19 cellular contexts compared by ENCODE assay signal in genomic region chr18:62064361-62064760, GRCh38.
DNase-seq lines count a peak whose midpoint lies in the region; ATAC-seq and TF ChIP-seq lines count a peak whose summit lies in the region.
"Had no signal": no experiment of that assay in that cellular context is flagged by ENCODE, and none has a peak within 500 bp of the region (broad histone marks: within the 10 kb centered on the region; RNA-seq: fewer than 3 reads in every experiment).

No MANE protein-coding gene starts in this region.

- no peak overlapping the region for H2BK15ac ChIP-seq in IMR-90 (ENCODE audit: low read depth, low read length)

- H3K36me3 ChIP-seq in IMR-90 (ENCODE audit: control insufficient read depth, insufficient read depth, low read length) (no peaks in the 10 kb centered on the region), hepatocyte (replicated peaks; ENCODE audit: insufficient read depth, low read depth) (no peaks in the 10 kb centered on the region), parathyroid adenoma (ENCODE audit: control insufficient read depth, insufficient read depth, low read length) (no peaks in the 10 kb centered on the region), gastroesophageal sphincter (peaks cover 0 to 33% of the 10 kb centered on the region in 2 donors)

- no peak overlapping the region for H4K5ac ChIP-seq in IMR-90 (ENCODE audit: low read depth, low read length)

- no peak overlapping the region for H4K8ac ChIP-seq in IMR-90 (ENCODE audit: low read depth in 2 of 2, low read length in 2 of 2)

- H3K56ac ChIP-seq in IMR-90 (ENCODE audit: extremely low read depth, insufficient read depth, low read length): no peak overlapping the region

- no peaks in the 10 kb centered on the region for H3K9me2 ChIP-seq in hepatocyte (replicated peaks; ENCODE audit: insufficient read depth)

- H2AK5ac ChIP-seq in IMR-90 (ENCODE audit: low read depth, low read length): no peak overlapping the region

- H3K27me3 ChIP-seq in IMR-90 (ENCODE audit: control insufficient read depth, insufficient read depth, low read length): no peaks in the 10 kb centered on the region
- no peaks in the 10 kb centered on the region for H3K27me3 ChIP-seq in hepatocyte
- H3K27me3 ChIP-seq in parathyroid adenoma (ENCODE audit: control insufficient read depth, insufficient read depth, low read length): no peaks in the 10 kb centered on the region
- H3K27me3 ChIP-seq in gastroesophageal sphincter: no peaks in the 10 kb centered on the region

- H3K23ac ChIP-seq in IMR-90 (ENCODE audit: low read depth, low read length): no peak overlapping the region

- intact Hi-C loops in IMR-90 (cut with micrococcal nuclease): no loop called here

- H3K9me3 ChIP-seq in IMR-90 (ENCODE audit: control insufficient read depth, insufficient read depth, low read length) (no peaks in the 10 kb centered on the region), hepatocyte (ENCODE audit: low read depth) (no peaks in the 10 kb centered on the region), parathyroid adenoma (ENCODE audit: control insufficient read depth, low read length) (no peaks in the 10 kb centered on the region), gastroesophageal sphincter (no peaks in the 10 kb centered on the region)

- no peak overlapping the region for H2BK5ac ChIP-seq in IMR-90 (ENCODE audit: low read depth, low read length, poor library complexity, severe bottlenecking)

- TF ChIP-seq EP300 in gastroesophageal sphincter (IDR thresholded peaks at IDR 0.05): no peak

- no peak overlapping the region for H3K4me3 ChIP-seq in IMR-90 (ENCODE audit: insufficient read depth, low read depth, low read length)
- no peak overlapping the region for H3K4me3 ChIP-seq in hepatocyte
- H3K4me3 ChIP-seq in parathyroid adenoma (ENCODE audit: low read depth, low read length): no peak overlapping the region
- no peak overlapping the region for H3K4me3 ChIP-seq in gastroesophageal sphincter
- H3K4me3 ChIP-seq: GM12878, GM23248 had no signal

- H3K79me2 ChIP-seq in hepatocyte (no peaks in the 10 kb centered on the region), parathyroid adenoma (no peaks in the 10 kb centered on the region)

- POLR2A ChIA-PET in IMR-90 (lab: Charles Lee; ENCODE audit: unreplicated experiment) (no interaction called here), RWPE1 (lab: Yijun Ruan, JAX; ENCODE audit: low non-redundant PET) (no interaction called here)

- no CpG with 5 or more reads among the region's 1 CpG for WGBS in IMR-90 (ENCODE audit: extremely low coverage in 2 of 2, insufficient read length in 1 of 2), 2 experiments
- 79% methylated on average over 1 of the region's 1 CpG for WGBS in hepatocyte (ENCODE audit: low lambda C conversion rate, missing lambda C conversion rate)
- 0 to 5% methylated on average over 1 of the region's 1 CpG for WGBS in gastroesophageal sphincter (ENCODE audit: low coverage in 1 of 2), 2 donors

- CTCF ChIA-PET in IMR-90 (lab: Yijun Ruan, JAX): no interaction called here
- CTCF ChIA-PET in RWPE1 (lab: Yijun Ruan, JAX): no interaction called here

- BruUV-seq in IMR-90 (replicated peaks; lab: Mats Ljungman, UMichigan): no TSS peak

- no peak overlapping the region for H2AK9ac ChIP-seq in IMR-90 (replicated peaks; ENCODE audit: low read depth, low read length, poor library complexity)

- no peak for ATAC-seq in IMR-90 (ENCODE audit: low read depth)
- no peak for ATAC-seq in gastroesophageal sphincter
- ATAC-seq in GM19397 (IDR thresholded peaks at IDR 0.05; ENCODE audit: unreplicated experiment): no peak
- ATAC-seq in GM18868 (IDR thresholded peaks at IDR 0.05; ENCODE audit: unreplicated experiment): no peak
- ATAC-seq: GM12878 had no signal

- no peak for DNase-seq in IMR-90
- DNase-seq in hepatocyte (ENCODE audit: low spot score): no peak
- DNase-seq in RWPE1 (ENCODE audit: low spot score): no peak
- DNase-seq: C1 segment of cervical spinal cord; Calu3; CD4-positive, alpha-beta memory T cell; COR-L47; DMS153; EL; GDM1; GM23248; H7; HCEC 1CT had no signal

- H3K4me2 ChIP-seq in IMR-90 (ENCODE audit: low read depth, low read length) (no peak overlapping the region), hepatocyte (no peak overlapping the region), parathyroid adenoma (ENCODE audit: low read length) (peak overlapping the region; percentile 50)

- no peak overlapping the region for H2BK120ac ChIP-seq in IMR-90 (ENCODE audit: low read depth, low read length)

- no peak for TF ChIP-seq CTCF in IMR-90 (conservative IDR thresholded peaks at IDR 0.05; ENCODE audit: low read depth, low read length)
- TF ChIP-seq CTCF in VCaP (conservative IDR thresholded peaks at IDR 0.05): no peak
- TF ChIP-seq CTCF in hepatocyte (IDR thresholded peaks at IDR 0.05; ENCODE audit: poor library complexity): no peak
- TF ChIP-seq CTCF in parathyroid adenoma (IDR thresholded peaks at IDR 0.05): no peak
- TF ChIP-seq CTCF in gastroesophageal sphincter (IDR thresholded peaks at IDR 0.05): no peak
- TF ChIP-seq CTCF in RWPE1 (conservative IDR thresholded peaks at IDR 0.05; ENCODE audit: low read depth): no peak

- H2AFZ ChIP-seq in IMR-90 (replicated peaks; ENCODE audit: low read length, poor library complexity) (no peak overlapping the region), hepatocyte (no peak overlapping the region), parathyroid adenoma (no peak overlapping the region)
- H2AFZ ChIP-seq: GM23248 had no signal

- H3K4ac ChIP-seq in IMR-90 (ENCODE audit: low read depth, low read length): no peak overlapping the region

- no peaks in the 10 kb centered on the region for H3K79me1 ChIP-seq in IMR-90 (ENCODE audit: low read depth in 1 of 2, low read length in 2 of 2)

- no peaks in the 10 kb centered on the region for H3K9me1 ChIP-seq in IMR-90 (ENCODE audit: insufficient read depth, low read length)

- in situ Hi-C loops in IMR-90 (cut with MboI; ENCODE audit: low sequenced_read_pairs): no loop called here

- H2BK20ac ChIP-seq in IMR-90 (ENCODE audit: low read depth, low read length): no peak overlapping the region

- TF ChIP-seq RAD21 in IMR-90 (IDR thresholded peaks at IDR 0.05; ENCODE audit: low read length): no peak

- TF ChIP-seq POLR2A in IMR-90 (IDR thresholded peaks at IDR 0.05; ENCODE audit: low read depth, low read length): no peak
- TF ChIP-seq POLR2A in gastroesophageal sphincter (IDR thresholded peaks at IDR 0.05): no peak

- H4K20me1 ChIP-seq in IMR-90 (ENCODE audit: insufficient read depth, low read length) (no peaks in the 10 kb centered on the region), hepatocyte (ENCODE audit: insufficient read depth, poor library complexity, severe bottlenecking) (no peaks in the 10 kb centered on the region)

- dilution Hi-C loops in IMR-90 (cut with HindIII; ENCODE audit: low sequenced_read_pairs, unreplicated experiment): no loop called here

- H3K27ac ChIP-seq in IMR-90 (ENCODE audit: insufficient read depth, low read length) (no peak overlapping the region), VCaP (peak overlapping the region; percentile 85), hepatocyte (peak overlapping the region; percentile 70), parathyroid adenoma (peak overlapping the region; percentile 55), gastroesophageal sphincter (no peak overlapping the region), RWPE1 (no peak overlapping the region)
- H3K27ac ChIP-seq: GM23248 had no signal

- H3K4me1 ChIP-seq in IMR-90 (ENCODE audit: control insufficient read depth, insufficient read depth, low read length) (no peaks in the 10 kb centered on the region), hepatocyte (ENCODE audit: insufficient read depth) (no peaks in the 10 kb centered on the region), parathyroid adenoma (peaks cover 19% of the 10 kb centered on the region), gastroesophageal sphincter (no peaks in the 10 kb centered on the region)

- H3K9ac ChIP-seq in IMR-90 (ENCODE audit: low read depth, low read length): no peak overlapping the region
- H3K9ac ChIP-seq in parathyroid adenoma: no peak overlapping the region
- H3K9ac ChIP-seq: GM23248 had no signal

- no peak overlapping the region for H3K14ac ChIP-seq in IMR-90 (replicated peaks; ENCODE audit: low read depth, low read length)

- no peak overlapping the region for H4K91ac ChIP-seq in IMR-90 (ENCODE audit: insufficient read depth, low read depth, low read length)

- H3K18ac ChIP-seq in IMR-90 (ENCODE audit: low read depth, low read length): no peak overlapping the region

TF ChIP-seq in IMR-90, 13 proteins besides CTCF, POLR2A, EP300 and RAD21:
- peak; percentile 84 for TF ChIP-seq CEBPB (IDR thresholded peaks at IDR 0.05; ENCODE audit: low read depth, low read length)
- no peak for TF ChIP-seq NFE2L2 (IDR thresholded peaks at IDR 0.05; ENCODE audit: low read depth, low read length)

Comparison
In these comparisons a context has a peak if more than half of its experiments do, and no peak if none do; other contexts are left out.
1. H3K27ac ChIP-seq: peak in VCaP (single experiment), hepatocyte (single experiment) and parathyroid adenoma (single experiment); none in IMR-90 (single experiment), gastroesophageal sphincter (0 of 4) and RWPE1 (single experiment).